8 cellular contexts compared by ENCODE assay signal in genomic region chr15:84747423-84748273, GRCh38. TPM values are rescaled to one million over a fixed set of nuclear protein-coding genes. Genes with fewer than 3 reads are reported as not detected.
DNase-seq lines count a peak whose midpoint lies in the region; ATAC-seq and TF ChIP-seq lines count a peak whose summit lies in the region.

No MANE protein-coding gene starts in this region.

- peaks cover 50% of the 10 kb centered on the region for H3K79me2 ChIP-seq in DND-41 (ENCODE audit: insufficient read depth, low read length)
- H3K79me2 ChIP-seq in SK-N-SH (ENCODE audit: insufficient read depth): peaks cover 57% of the 10 kb centered on the region

- DNase-seq in DND-41: peak; percentile 70
- no peak for DNase-seq in SK-N-SH
- DNase-seq in Right ventricle myocardium superior: peak; percentile 87
- peak; percentile 72 to 84 (median 78) for DNase-seq in ovary
- DNase-seq in tibial nerve (ENCODE audit: low spot score in 2 of 2): peak; percentile 27 to 49

- H4K20me1 ChIP-seq in DND-41 (ENCODE audit: insufficient read depth, low read length) (peaks cover 15% of the 10 kb centered on the region), SK-N-SH (ENCODE audit: insufficient read depth) (peaks cover 33% of the 10 kb centered on the region)

- POLR2A ChIA-PET in SK-N-SH (lab: Yijun Ruan, JAX): interaction anchor here (0.5 to 2.5 kb wide), 4 partner anchors 31 to 138 kb away, joined by 3 to 14 read pairs (median 3); partner anchors contain the start of genes SEC11A and WDR73

- no peak for TF ChIP-seq RAD21 in SK-N-SH (IDR thresholded peaks at IDR 0.05; ENCODE audit: low read length)

- TF ChIP-seq CTCF in DND-41 (IDR thresholded peaks at IDR 0.05; ENCODE audit: borderline replicate concordance, extremely low read depth, low read length, poor library complexity, severe bottlenecking) (peak; percentile 19), SK-N-SH (IDR thresholded peaks at IDR 0.05) (no peak), ovary (IDR thresholded peaks at IDR 0.05) (no peak), tibial nerve (IDR thresholded peaks at IDR 0.05) (no peak)

- peak; percentile 74 for ATAC-seq in DND-41 (ENCODE audit: insufficient read depth, low read depth)
- ATAC-seq in GM21515 (IDR thresholded peaks at IDR 0.05; ENCODE audit: unreplicated experiment): peak; percentile 45
- peak; percentile 73 for ATAC-seq in Right ventricle myocardium superior (ENCODE audit: poor library complexity)

- peaks cover 2% of the 10 kb centered on the region for H3K36me3 Mint-ChIP-seq in activated naive CD4-positive, alpha-beta T cell treated with anti-CD3 and anti-CD28 coated beads, Interleukin-2, amount 50 U/mL, for 24 hours

- H3K4me2 ChIP-seq in DND-41 (ENCODE audit: insufficient read depth, low read length) (peak overlapping the region; percentile 93), SK-N-SH (peak overlapping the region; percentile 95)

- peak overlapping the region; percentile 97 for H3K4me3 Mint-ChIP-seq in activated naive CD4-positive, alpha-beta T cell treated with anti-CD3 and anti-CD28 coated beads, Interleukin-2, amount 50 U/mL, for 24 hours

- no peak for TF ChIP-seq POLR2A in ovary (IDR thresholded peaks at IDR 0.05)
- no peak for TF ChIP-seq POLR2A in tibial nerve (IDR thresholded peaks at IDR 0.05)

- CTCF ChIA-PET in SK-N-SH (lab: Yijun Ruan, JAX): interaction anchor here (0.6 to 1.6 kb wide), 2 partner anchors 176 to 181 kb away, joined by 3 read pairs; no protein-coding TSS in a partner anchor

- H3K4me1 Mint-ChIP-seq in activated naive CD4-positive, alpha-beta T cell treated with anti-CD3 and anti-CD28 coated beads, Interleukin-2, amount 50 U/mL, for 24 hours: peaks cover 73% of the 10 kb centered on the region

- H3K4me3 ChIP-seq in DND-41 (ENCODE audit: low read depth in 1 of 2, low read length in 2 of 2) (peak overlapping the region; percentile 50 to 99), HUES6 (ENCODE audit: low read depth, low read length) (peak overlapping the region; percentile 81), SK-N-SH (ENCODE audit: low read depth in 2 of 2, low read length in 1 of 2) (peak overlapping the region; percentile 82 to 90), ovary (peak overlapping the region; percentile 88), tibial nerve (peak overlapping the region; percentile 54 to 99 (median 88))

- no peaks in the 10 kb centered on the region; the same call in 1 of the 2 replicates for H3K36me3 ChIP-seq in DND-41 (ENCODE audit: insufficient read depth, low read length)
- H3K36me3 ChIP-seq in HUES6 (ENCODE audit: control insufficient read depth, insufficient read depth, low read length): no peaks in the 10 kb centered on the region
- H3K36me3 ChIP-seq in SK-N-SH (replicated peaks in 1 of 2; ENCODE audit: control insufficient read depth in 1 of 2, insufficient read depth in 2 of 2, low read length in 1 of 2): no peaks in the 10 kb centered on the region
- no peaks in the 10 kb centered on the region for H3K36me3 ChIP-seq in ovary
- H3K36me3 ChIP-seq in tibial nerve: no peaks in the 10 kb centered on the region

- H3F3A ChIP-seq in SK-N-SH (replicated peaks; ENCODE audit: insufficient read depth): peaks cover 7% of the 10 kb centered on the region

- no peaks in the 10 kb centered on the region for H3K9me3 Mint-ChIP-seq in activated naive CD4-positive, alpha-beta T cell treated with anti-CD3 and anti-CD28 coated beads, Interleukin-2, amount 50 U/mL, for 24 hours

- H2AFZ ChIP-seq in DND-41 (ENCODE audit: low read depth, low read length) (peak overlapping the region; percentile 97), SK-N-SH (ENCODE audit: low read depth) (peak overlapping the region; percentile 90)

- intact Hi-C loops in Right ventricle myocardium superior (cut with DNase I): no loop called here
- intact Hi-C loops in ovary (cut with DNase I): loop anchor here in 3 of 4 donors (1.0 to 10.0 kb wide), 5 partner anchors 63 to 167 kb away; partner anchors contain the start of gene ALPK3 (in 1 of the 3)

- H3K9me2 ChIP-seq in SK-N-SH: no peaks in the 10 kb centered on the region

- no peaks in the 10 kb centered on the region for H3K27me3 Mint-ChIP-seq in activated naive CD4-positive, alpha-beta T cell treated with anti-CD3 and anti-CD28 coated beads, Interleukin-2, amount 50 U/mL, for 24 hours

- H3K9ac ChIP-seq in DND-41 (ENCODE audit: low read depth, low read length) (peak overlapping the region; percentile 85), HUES6 (ENCODE audit: low read length) (peak overlapping the region; percentile 90), SK-N-SH (peak overlapping the region; percentile 88)

- H3K27ac Mint-ChIP-seq in activated naive CD4-positive, alpha-beta T cell treated with anti-CD3 and anti-CD28 coated beads, Interleukin-2, amount 50 U/mL, for 24 hours: peak overlapping the region; percentile 98

- H3K9me3 ChIP-seq in DND-41 (ENCODE audit: insufficient read depth, low read length, severe bottlenecking) (no peaks in the 10 kb centered on the region), HUES6 (ENCODE audit: control insufficient read depth, insufficient read depth, low read depth, low read length) (no peaks in the 10 kb centered on the region), SK-N-SH (no peaks in the 10 kb centered on the region), ovary (no peaks in the 10 kb centered on the region), tibial nerve (no peaks in the 10 kb centered on the region)

- WGBS in SK-N-SH (ENCODE audit: low lambda C conversion rate): 31% methylated on average over 23 of the region's 46 CpGs
- WGBS in ovary, 3 donors: 0 to 1% (median 1%) methylated on average over 33 to 46 of the region's 46 CpGs
- WGBS in tibial nerve, 2 donors: 2 to 6% methylated on average over 19 to 28 of the region's 46 CpGs

- H3K27ac ChIP-seq in DND-41 (ENCODE audit: low read length): peak overlapping the region; percentile 81
- peak overlapping the region; percentile 74 for H3K27ac ChIP-seq in HUES6 (ENCODE audit: low read depth, low read length)
- peak overlapping the region; percentile 93 to 95 for H3K27ac ChIP-seq in SK-N-SH (ENCODE audit: low read depth in 2 of 2, low read length in 1 of 2)
- peak overlapping the region; percentile 87 to 95 for H3K27ac ChIP-seq in ovary
- peak overlapping the region; percentile 93 to 100 (median 97) for H3K27ac ChIP-seq in tibial nerve

- H3K4me1 ChIP-seq in DND-41 (ENCODE audit: insufficient read depth, low read length) (peaks cover 40% of the 10 kb centered on the region), HUES6 (ENCODE audit: control insufficient read depth, insufficient read depth, low read length) (peaks cover 24% of the 10 kb centered on the region), SK-N-SH (ENCODE audit: control insufficient read depth in 1 of 2, insufficient read depth in 2 of 2, low read depth in 1 of 2, low read length in 1 of 2) (peaks cover 7 to 19% of the 10 kb centered on the region in 2 experiments; a peak in 3 of 4 replicates), ovary (ENCODE audit: insufficient read depth) (peaks cover 8% of the 10 kb centered on the region), tibial nerve (peaks cover 0 to 67% (median 36%) of the 10 kb centered on the region in 4 donors)

- TF ChIP-seq EP300 in SK-N-SH (IDR thresholded peaks at IDR 0.05; ENCODE audit: borderline replicate concordance in 1 of 2, low read depth in 1 of 2, low read length in 1 of 2) (no peak), ovary (IDR thresholded peaks at IDR 0.05) (no peak), tibial nerve (IDR thresholded peaks at IDR 0.05) (peak in 1 of 2 donors; percentile 64)

- H3K27me3 ChIP-seq in DND-41 (ENCODE audit: insufficient read depth, low read length, poor library complexity) (no peaks in the 10 kb centered on the region), HUES6 (ENCODE audit: control insufficient read depth, insufficient read depth, low read length) (no peaks in the 10 kb centered on the region), SK-N-SH (ENCODE audit: insufficient read depth) (no peaks in the 10 kb centered on the region), ovary (no peaks in the 10 kb centered on the region), tibial nerve (no peaks in the 10 kb centered on the region)

TF ChIP-seq in SK-N-SH, 30 proteins besides CTCF, POLR2A, EP300 and RAD21 (continues in another document):
- TF ChIP-seq IRF3 (IDR thresholded peaks at IDR 0.05; ENCODE audit: low read depth, low read length): no peak
- no peak for TF ChIP-seq TCF12 (IDR thresholded peaks at IDR 0.05)

RNA-seq across cellular contexts. Expression of gene ZNF592, which starts 0.7 kb away (rescaled TPM):
- polyA plus RNA-seq in SK-N-SH (2012; rRNA removed) (8.0 and 8.7 TPM in 2 replicates), ovary (10 to 100 TPM; 12.1 to 14.1 TPM)
- 4.2 and 5.8 TPM in 2 replicates for polyA plus RNA-seq in SK-N-SH (2012; cell fraction: cytosol; rRNA removed)
- polyA plus RNA-seq in SK-N-SH (2012; cell fraction: nucleus; rRNA removed): 18.7 and 18.8 TPM in 2 replicates
- total RNA-seq in Right ventricle myocardium superior (16.3 TPM), ovary (10 to 100 TPM; 10.9 to 37.3 (median 28.5) TPM), tibial nerve (10 to 100 TPM; 21.6 to 36.3 (median 32.6) TPM)

RNA-seq across cellular contexts. Expression of gene SEC11A, which starts 31.7 kb away (rescaled TPM):
- polyA plus RNA-seq in SK-N-SH (2012; rRNA removed) (107 and 134 TPM in 2 replicates), ovary (100 to 1,000 TPM; 227 to 237 TPM)
- 179 and 266 TPM in 2 replicates for polyA plus RNA-seq in SK-N-SH (2012; cell fraction: cytosol; rRNA removed)
- 16.4 and 38.3 TPM in 2 replicates for polyA plus RNA-seq in SK-N-SH (2012; cell fraction: nucleus; rRNA removed)
- total RNA-seq in Right ventricle myocardium superior (82.5 TPM), ovary (100 to 1,000 TPM; 118 to 187 (median 146) TPM), tibial nerve (100 to 1,000 TPM in 3 of 4 donors, 10 to 100 TPM in 1; 88.2 to 132 (median 119) TPM)
